ENCODE assay signal across 8 cellular contexts in the genomic region with DNA sequence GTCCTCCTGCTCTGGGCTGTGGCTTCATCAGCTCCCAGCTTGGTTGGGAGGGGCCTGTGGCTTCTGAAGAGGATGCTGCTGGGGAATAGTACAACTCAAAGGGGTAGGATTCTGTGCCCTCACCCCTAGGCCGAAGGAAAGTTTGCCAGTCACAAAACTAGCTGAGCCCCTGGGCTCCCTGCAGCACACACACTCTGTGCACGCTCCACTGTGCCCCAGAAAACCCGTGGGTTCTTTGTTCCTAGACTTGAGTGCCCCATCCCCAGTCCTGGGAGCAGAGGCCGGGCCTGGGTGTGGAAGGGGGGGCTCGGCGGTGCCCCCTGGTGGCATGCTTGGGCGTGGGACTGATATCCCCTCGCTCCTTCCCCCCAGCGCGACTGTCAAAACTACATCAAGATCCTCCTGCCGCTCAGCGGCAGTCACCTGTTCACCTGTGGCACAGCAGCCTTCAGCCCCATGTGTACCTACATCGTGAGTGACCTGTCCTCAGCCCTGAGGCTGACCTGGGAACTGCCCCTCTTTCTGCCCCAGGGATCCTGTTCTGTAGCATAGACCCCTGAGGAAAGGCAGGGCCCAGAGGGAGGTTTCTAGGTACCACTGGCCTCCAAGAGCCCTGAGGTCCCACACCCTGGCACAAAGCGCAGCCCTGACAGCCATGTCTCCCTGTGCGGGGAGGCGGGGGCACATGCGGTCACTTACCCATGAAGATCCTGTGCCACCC. TPM values are rescaled to one million over a fixed set of nuclear protein-coding genes. Genes with fewer than 3 reads are reported as not detected.
A peak's percentile ranks its signal among the peaks of the same experiment; 100 is the strongest.
DNase-seq lines count a peak whose midpoint lies in the region; TF ChIP-seq lines count a peak whose summit lies in the region.

No MANE protein-coding gene starts in this region.

- no peaks in the 10 kb centered on the region for H3K9me3 Mint-ChIP-seq in progenitor cell of endocrine pancreas (ENCODE audit: low read depth)

- peaks cover 5% of the 10 kb centered on the region for H3K36me3 Mint-ChIP-seq in progenitor cell of endocrine pancreas (ENCODE audit: insufficient read depth)

- no peak overlapping the region for H3K4me3 Mint-ChIP-seq in progenitor cell of endocrine pancreas (ENCODE audit: low read depth)

- no peaks in the 10 kb centered on the region for H3K4me1 Mint-ChIP-seq in progenitor cell of endocrine pancreas (ENCODE audit: low read depth)

- no peaks in the 10 kb centered on the region for H3K27me3 Mint-ChIP-seq in progenitor cell of endocrine pancreas

- no peak overlapping the region for H3K27ac Mint-ChIP-seq in progenitor cell of endocrine pancreas

- peaks cover 10% of the 10 kb centered on the region for H3K36me3 ChIP-seq in GM06990 (ENCODE audit: control insufficient read depth, insufficient read depth, low read length)

- TF ChIP-seq CTCF in GM06990 (IDR thresholded peaks at IDR 0.05; ENCODE audit: insufficient read depth, low read length, poor library complexity, severe bottlenecking), result peak; percentile 84
- TF ChIP-seq CTCF in fibroblast of mammary gland (conservative IDR thresholded peaks at IDR 0.05; ENCODE audit: control insufficient read depth, insufficient read depth, low read depth, low read length), result peak; percentile 62
- TF ChIP-seq CTCF in progenitor cell of endocrine pancreas (IDR thresholded peaks at IDR 0.05; ENCODE audit: unreplicated experiment), result peak; percentile 72

- H3K27me3 ChIP-seq in GM06990 (replicated peaks; ENCODE audit: control insufficient read depth, insufficient read depth, low read length), result no peaks in the 10 kb centered on the region

- DNase-seq in GM06990 (ENCODE audit: extremely low read depth, insufficient read length) (peak; percentile 65), NCI-H2227 (lab: John Stamatoyannopoulos, UW; ENCODE audit: unreplicated experiment) (peak; percentile 29), activated T-cell treated with anti-CD3 and anti-CD28 coated beads for 24 hours (ENCODE audit: low read depth) (peak; percentile 39), fibroblast of mammary gland (ENCODE audit: low read depth) (no peak), progenitor cell of endocrine pancreas (ENCODE audit: low spot score, unreplicated experiment) (peak; percentile 41), DMS153 treated with DMSO at 0.1 percent for 48 hours (lab: John Stamatoyannopoulos, UW; ENCODE audit: unreplicated experiment) (no peak), HK-2 (ENCODE audit: unreplicated experiment) (no peak), DMS79 (lab: John Stamatoyannopoulos, UW) (no peak)

- H3K4me3 ChIP-seq in GM06990 (replicated peaks; ENCODE audit: low read depth, low read length) (no peak overlapping the region), fibroblast of mammary gland (ENCODE audit: control insufficient read depth, low read depth, low read length) (no peak overlapping the region)

RNA-seq across cellular contexts. Expression of a gene that starts 14.2 kb away (rescaled TPM):
- 28.3 and 30.3 TPM in 2 replicates for total RNA-seq in progenitor cell of endocrine pancreas

RNA-seq across cellular contexts. Expression of a gene that starts 14.4 kb away (rescaled TPM):
- 7.8 and 8.6 TPM in 2 replicates for total RNA-seq in progenitor cell of endocrine pancreas

RNA-seq across cellular contexts. Expression of a gene that starts 18.5 kb away (rescaled TPM):
- total RNA-seq in progenitor cell of endocrine pancreas, result 36.4 and 41.9 TPM in 2 replicates

RNA-seq across cellular contexts. Expression of a gene that starts 29.8 kb away (rescaled TPM):
- 0.69 TPM in 1 of 2 replicates, not detected in the other for total RNA-seq in progenitor cell of endocrine pancreas

RNA-seq across cellular contexts. Expression of a gene that starts 45.9 kb away (rescaled TPM):
- total RNA-seq in progenitor cell of endocrine pancreas, result 110 and 121 TPM in 2 replicates

Comparison
In these comparisons a context has a peak if more than half of its experiments do, and no peak if none do; other contexts are left out.
1. DNase-seq: peak in GM06990 (single experiment), NCI-H2227 (single experiment), activated T-cell treated with anti-CD3 and anti-CD28 coated beads for 24 hours (single experiment) and progenitor cell of endocrine pancreas (single experiment); none in fibroblast of mammary gland (single experiment), DMS153 treated with DMSO at 0.1 percent for 48 hours (single experiment), HK-2 (single experiment) and DMS79 (single experiment).
2. Peak in every context shown above with its lines, with median percentiles within 50 percentile points of each other: CTCF ChIP-seq.